In the genomic region with DNA sequence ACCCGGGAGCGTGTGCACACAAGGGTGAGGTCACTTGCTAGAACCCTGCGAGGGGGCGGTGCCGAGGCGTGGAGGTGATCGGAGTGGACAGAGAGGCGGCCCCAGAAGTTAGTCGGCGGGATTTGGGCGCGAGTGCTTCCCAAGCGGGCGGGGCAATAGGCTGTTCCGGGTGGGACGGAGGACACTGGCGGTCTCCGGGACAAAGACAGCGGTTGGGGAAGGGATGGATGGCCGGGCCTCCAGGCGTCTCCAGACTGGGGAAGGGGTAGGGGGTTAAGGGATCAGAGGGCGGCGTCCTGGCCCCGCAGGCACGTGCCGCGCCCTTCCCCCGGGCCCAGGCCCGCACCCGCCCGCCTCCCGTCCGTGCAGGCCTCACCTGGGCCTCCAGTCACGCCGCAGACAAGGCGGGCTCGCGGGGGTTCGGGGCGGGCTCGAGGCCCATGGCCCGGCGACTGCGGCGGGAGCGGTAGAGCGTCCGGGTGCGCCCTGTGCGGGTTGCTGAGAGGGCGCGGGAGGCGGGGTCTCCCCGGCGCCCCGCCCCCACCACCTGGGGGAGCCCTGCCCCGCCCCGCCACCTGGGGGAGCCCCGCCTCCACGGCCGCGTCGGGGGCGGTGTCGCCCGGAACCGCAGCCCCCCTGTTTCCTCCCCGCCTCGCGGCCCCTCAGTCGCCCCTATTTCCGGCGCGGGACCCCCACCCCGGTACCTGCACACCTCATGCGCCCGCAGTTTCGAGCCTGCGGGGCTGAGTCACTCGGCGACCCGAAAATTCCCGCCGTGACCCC, we compare ENCODE assay signal across 1 cellular context.
A peak's percentile ranks its signal among the peaks of the same experiment; 100 is the strongest.
TF ChIP-seq lines count a peak whose summit lies in the region.

A gene (minus strand): TSS at position 505 of the 783 bp plus-strand sequence. CDS start 945 bp downstream, outside the sequence.

TF ChIP-seq in WTC11, 78 proteins besides CTCF, POLR2A, EP300 and RAD21 (continued from another document):
- TF ChIP-seq, protein P1, sequence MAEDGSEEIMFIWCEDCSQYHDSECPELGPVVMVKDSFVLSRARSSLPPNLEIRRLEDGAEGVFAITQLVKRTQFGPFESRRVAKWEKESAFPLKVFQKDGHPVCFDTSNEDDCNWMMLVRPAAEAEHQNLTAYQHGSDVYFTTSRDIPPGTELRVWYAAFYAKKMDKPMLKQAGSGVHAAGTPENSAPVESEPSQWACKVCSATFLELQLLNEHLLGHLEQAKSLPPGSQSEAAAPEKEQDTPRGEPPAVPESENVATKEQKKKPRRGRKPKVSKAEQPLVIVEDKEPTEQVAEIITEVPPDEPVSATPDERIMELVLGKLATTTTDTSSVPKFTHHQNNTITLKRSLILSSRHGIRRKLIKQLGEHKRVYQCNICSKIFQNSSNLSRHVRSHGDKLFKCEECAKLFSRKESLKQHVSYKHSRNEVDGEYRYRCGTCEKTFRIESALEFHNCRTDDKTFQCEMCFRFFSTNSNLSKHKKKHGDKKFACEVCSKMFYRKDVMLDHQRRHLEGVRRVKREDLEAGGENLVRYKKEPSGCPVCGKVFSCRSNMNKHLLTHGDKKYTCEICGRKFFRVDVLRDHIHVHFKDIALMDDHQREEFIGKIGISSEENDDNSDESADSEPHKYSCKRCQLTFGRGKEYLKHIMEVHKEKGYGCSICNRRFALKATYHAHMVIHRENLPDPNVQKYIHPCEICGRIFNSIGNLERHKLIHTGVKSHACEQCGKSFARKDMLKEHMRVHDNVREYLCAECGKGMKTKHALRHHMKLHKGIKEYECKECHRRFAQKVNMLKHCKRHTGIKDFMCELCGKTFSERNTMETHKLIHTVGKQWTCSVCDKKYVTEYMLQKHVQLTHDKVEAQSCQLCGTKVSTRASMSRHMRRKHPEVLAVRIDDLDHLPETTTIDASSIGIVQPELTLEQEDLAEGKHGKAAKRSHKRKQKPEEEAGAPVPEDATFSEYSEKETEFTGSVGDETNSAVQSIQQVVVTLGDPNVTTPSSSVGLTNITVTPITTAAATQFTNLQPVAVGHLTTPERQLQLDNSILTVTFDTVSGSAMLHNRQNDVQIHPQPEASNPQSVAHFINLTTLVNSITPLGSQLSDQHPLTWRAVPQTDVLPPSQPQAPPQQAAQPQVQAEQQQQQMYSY (CRISPR knock-in tag; IDR thresholded peaks at IDR 0.05): no peak
- TF ChIP-seq MYBL2 (CRISPR knock-in tag; IDR thresholded peaks at IDR 0.05): no peak; the same call in 1 of the 2 replicates
- no peak for TF ChIP-seq JUN (CRISPR knock-in tag; IDR thresholded peaks at IDR 0.05)
- TF ChIP-seq, protein P2, sequence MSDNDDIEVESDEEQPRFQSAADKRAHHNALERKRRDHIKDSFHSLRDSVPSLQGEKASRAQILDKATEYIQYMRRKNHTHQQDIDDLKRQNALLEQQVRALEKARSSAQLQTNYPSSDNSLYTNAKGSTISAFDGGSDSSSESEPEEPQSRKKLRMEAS (CRISPR knock-in tag; IDR thresholded peaks at IDR 0.05): peak; percentile 76; the same call in 1 of the 2 replicates
- 0 out of 2 replicates have a peak, but pooled peaks have one; percentile 21 for TF ChIP-seq TEAD1 (CRISPR knock-in tag; IDR thresholded peaks at IDR 0.05)
- 0 out of 2 replicates have a peak, but pooled peaks have one; percentile 10 for TF ChIP-seq ESRRA (CRISPR knock-in tag; IDR thresholded peaks at IDR 0.05; ENCODE audit: borderline replicate concordance)
- TF ChIP-seq, protein P3, sequence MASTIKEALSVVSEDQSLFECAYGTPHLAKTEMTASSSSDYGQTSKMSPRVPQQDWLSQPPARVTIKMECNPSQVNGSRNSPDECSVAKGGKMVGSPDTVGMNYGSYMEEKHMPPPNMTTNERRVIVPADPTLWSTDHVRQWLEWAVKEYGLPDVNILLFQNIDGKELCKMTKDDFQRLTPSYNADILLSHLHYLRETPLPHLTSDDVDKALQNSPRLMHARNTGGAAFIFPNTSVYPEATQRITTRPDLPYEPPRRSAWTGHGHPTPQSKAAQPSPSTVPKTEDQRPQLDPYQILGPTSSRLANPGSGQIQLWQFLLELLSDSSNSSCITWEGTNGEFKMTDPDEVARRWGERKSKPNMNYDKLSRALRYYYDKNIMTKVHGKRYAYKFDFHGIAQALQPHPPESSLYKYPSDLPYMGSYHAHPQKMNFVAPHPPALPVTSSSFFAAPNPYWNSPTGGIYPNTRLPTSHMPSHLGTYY (CRISPR knock-in tag; IDR thresholded peaks at IDR 0.05): no peak
- TF ChIP-seq, protein P4, sequence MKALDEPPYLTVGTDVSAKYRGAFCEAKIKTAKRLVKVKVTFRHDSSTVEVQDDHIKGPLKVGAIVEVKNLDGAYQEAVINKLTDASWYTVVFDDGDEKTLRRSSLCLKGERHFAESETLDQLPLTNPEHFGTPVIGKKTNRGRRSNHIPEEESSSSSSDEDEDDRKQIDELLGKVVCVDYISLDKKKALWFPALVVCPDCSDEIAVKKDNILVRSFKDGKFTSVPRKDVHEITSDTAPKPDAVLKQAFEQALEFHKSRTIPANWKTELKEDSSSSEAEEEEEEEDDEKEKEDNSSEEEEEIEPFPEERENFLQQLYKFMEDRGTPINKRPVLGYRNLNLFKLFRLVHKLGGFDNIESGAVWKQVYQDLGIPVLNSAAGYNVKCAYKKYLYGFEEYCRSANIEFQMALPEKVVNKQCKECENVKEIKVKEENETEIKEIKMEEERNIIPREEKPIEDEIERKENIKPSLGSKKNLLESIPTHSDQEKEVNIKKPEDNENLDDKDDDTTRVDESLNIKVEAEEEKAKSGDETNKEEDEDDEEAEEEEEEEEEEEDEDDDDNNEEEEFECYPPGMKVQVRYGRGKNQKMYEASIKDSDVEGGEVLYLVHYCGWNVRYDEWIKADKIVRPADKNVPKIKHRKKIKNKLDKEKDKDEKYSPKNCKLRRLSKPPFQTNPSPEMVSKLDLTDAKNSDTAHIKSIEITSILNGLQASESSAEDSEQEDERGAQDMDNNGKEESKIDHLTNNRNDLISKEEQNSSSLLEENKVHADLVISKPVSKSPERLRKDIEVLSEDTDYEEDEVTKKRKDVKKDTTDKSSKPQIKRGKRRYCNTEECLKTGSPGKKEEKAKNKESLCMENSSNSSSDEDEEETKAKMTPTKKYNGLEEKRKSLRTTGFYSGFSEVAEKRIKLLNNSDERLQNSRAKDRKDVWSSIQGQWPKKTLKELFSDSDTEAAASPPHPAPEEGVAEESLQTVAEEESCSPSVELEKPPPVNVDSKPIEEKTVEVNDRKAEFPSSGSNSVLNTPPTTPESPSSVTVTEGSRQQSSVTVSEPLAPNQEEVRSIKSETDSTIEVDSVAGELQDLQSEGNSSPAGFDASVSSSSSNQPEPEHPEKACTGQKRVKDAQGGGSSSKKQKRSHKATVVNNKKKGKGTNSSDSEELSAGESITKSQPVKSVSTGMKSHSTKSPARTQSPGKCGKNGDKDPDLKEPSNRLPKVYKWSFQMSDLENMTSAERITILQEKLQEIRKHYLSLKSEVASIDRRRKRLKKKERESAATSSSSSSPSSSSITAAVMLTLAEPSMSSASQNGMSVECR (CRISPR knock-in tag; IDR thresholded peaks at IDR 0.05; ENCODE audit: borderline replicate concordance): peak; percentile 22; the same call in 1 of the 2 replicates
